In genomic region chr14:80403036-80403435, GRCh38 we compare ENCODE assay signal across 27 cellular contexts.
"Had no signal": no experiment of that assay in that cellular context is flagged by ENCODE, and none has a peak within 500 bp of the region (broad histone marks: within the 10 kb centered on the region; RNA-seq: fewer than 3 reads in every experiment).

No MANE protein-coding gene starts in this region.

- H3K27ac ChIP-seq: RWPE1, SJCRH30, VCaP had no signal

- H3K27me3 ChIP-seq: SJCRH30 had no signal

- H3K4me3 Mint-ChIP-seq: activated CD4-positive, alpha-beta memory T cell treated with anti-CD3 and anti-CD28 coated beads for 36 hours; activated CD4-positive, alpha-beta T cell treated with anti-CD3 and anti-CD28 coated beads, Interleukin-2, amount 10 ng/mL, durations not matched to agents 7 days and 5 days; activated naive CD8-positive, alpha-beta T cell treated with anti-CD3 and anti-CD28 coated beads, Interleukin-2, amount 50 U/mL, for 24 hours; activated T-cell treated with anti-CD3 and anti-CD28 coated beads, Interleukin-2, amount 50 U/mL, for 4 hours had no signal

- H3K4me1 Mint-ChIP-seq: activated CD4-positive, alpha-beta T cell treated with anti-CD3 and anti-CD28 coated beads, Interleukin-2, amount 10 ng/mL, durations not matched to agents 7 days and 5 days; activated naive CD8-positive, alpha-beta T cell treated with anti-CD3 and anti-CD28 coated beads, Interleukin-2, amount 50 U/mL, for 24 hours had no signal

- H3K36me3 ChIP-seq: SJCRH30 had no signal

- H3K4me3 ChIP-seq: K562, SJCRH30 had no signal

- DNase-seq: activated CD4-positive, alpha-beta memory T cell treated with anti-CD3 and anti-CD28 coated beads for 36 hours; activated CD4-positive, alpha-beta T cell treated with anti-CD3 and anti-CD28 coated beads, Interleukin-2, amount 10 ng/mL, durations not matched to agents 7 days and 5 days; activated CD4-positive, CD25-positive, alpha-beta regulatory T cell; activated CD8-positive, alpha-beta memory T cell treated with anti-CD3 and anti-CD28 coated beads for 24 hours; activated effector memory CD4-positive, alpha-beta T cell treated with anti-CD3 and anti-CD28 coated beads, Interleukin-2, amount 50 U/mL, for 16 hours; activated naive CD4-positive, alpha-beta T cell treated with Interleukin-2 at 50 U/mL for 16 hours; activated naive CD8-positive, alpha-beta T cell treated with anti-CD3 and anti-CD28 coated beads, Interleukin-2, amount 50 U/mL, for 24 hours; activated T-cell treated with anti-CD3 and anti-CD28 coated beads, Interleukin-2, amount 50 U/mL, for 4 hours; amniotic stem cell; Karpas-422; MM.1S; NCI-H1105; NCI-H1436; NCI-H1694 treated with DMSO at 0.1 percent for 48 hours; NCI-H2029 treated with DMSO at 0.1 percent for 48 hours; NCI-H446 treated with DMSO at 0.1 percent for 48 hours; NCI-H526 treated with DMSO at 0.1 percent for 48 hours; OCI-M1; Right ventricle myocardium superior; SJCRH30; SK-N-SH; T-helper 1 cell had no signal

- ATAC-seq: activated naive CD4-positive, alpha-beta T cell treated with anti-CD3 and anti-CD28 coated beads, Interleukin-2, amount 50 U/mL, for 72 hours; activated naive CD8-positive, alpha-beta T cell treated with anti-CD3 and anti-CD28 coated beads, Interleukin-2, amount 50 U/mL, for 24 hours; activated T-cell treated with anti-CD3 and anti-CD28 coated beads, Interleukin-2, amount 50 U/mL, for 4 hours; K562; Panc1 had no signal

- H3K9me3 ChIP-seq: SJCRH30, SK-N-SH had no signal

- H3K9ac ChIP-seq: SK-N-SH had no signal

- H3K4me1 ChIP-seq: SJCRH30 had no signal

- H3K36me3 Mint-ChIP-seq: activated CD4-positive, alpha-beta memory T cell treated with anti-CD3 and anti-CD28 coated beads for 36 hours had no signal

- H3K27ac Mint-ChIP-seq: activated CD4-positive, alpha-beta memory T cell treated with anti-CD3 and anti-CD28 coated beads for 36 hours; activated CD4-positive, alpha-beta T cell treated with anti-CD3 and anti-CD28 coated beads, Interleukin-2, amount 10 ng/mL, durations not matched to agents 7 days and 5 days; activated naive CD8-positive, alpha-beta T cell treated with anti-CD3 and anti-CD28 coated beads, Interleukin-2, amount 50 U/mL, for 24 hours had no signal

- H3K27me3 Mint-ChIP-seq: activated CD4-positive, alpha-beta memory T cell treated with anti-CD3 and anti-CD28 coated beads for 36 hours; activated CD4-positive, alpha-beta T cell treated with anti-CD3 and anti-CD28 coated beads, Interleukin-2, amount 10 ng/mL, durations not matched to agents 7 days and 5 days; activated naive CD8-positive, alpha-beta T cell treated with anti-CD3 and anti-CD28 coated beads, Interleukin-2, amount 50 U/mL, for 24 hours had no signal
